ENCODE assay signal across 22 cellular contexts in the genomic region with DNA sequence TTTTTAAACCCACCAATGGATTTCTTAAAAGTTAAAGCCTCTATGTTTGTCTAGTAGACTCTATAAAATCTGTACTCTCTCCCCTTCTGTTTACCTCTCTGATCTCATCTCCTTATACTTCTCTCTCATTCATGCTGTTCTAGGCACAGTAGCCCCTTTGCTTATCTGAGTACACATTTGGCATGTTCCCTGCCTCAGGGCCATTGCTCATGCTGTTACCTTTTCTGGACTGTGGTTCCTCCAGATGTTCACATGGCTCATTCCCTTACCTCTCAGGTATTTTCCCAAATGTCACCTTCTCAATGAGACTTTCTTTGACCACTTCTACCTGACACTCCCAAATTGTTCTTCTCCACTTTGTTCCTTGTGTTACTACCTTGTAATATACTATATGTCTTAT.
DNase-seq lines count a peak whose midpoint lies in the region; ATAC-seq, FAIRE-seq and TF ChIP-seq lines count a peak whose summit lies in the region.
"Had no signal": no experiment of that assay in that cellular context is flagged by ENCODE, and none has a peak within 500 bp of the region (broad histone marks: within the 10 kb centered on the region; RNA-seq: fewer than 3 reads in every experiment).

No MANE protein-coding gene starts in this region.

- no peak for FAIRE-seq in K562 (lab: Jason Lieb, UNC)
- FAIRE-seq: A204.1, GM12878, GM19239 had no signal

- ATAC-seq in K562 (no peak), GM21390 (IDR thresholded peaks at IDR 0.05; ENCODE audit: unreplicated experiment) (no peak)
- no peak for ATAC-seq in naive thymus-derived CD4-positive, alpha-beta T cell
- ATAC-seq: GM12878, HCT116 had no signal

- TF ChIP-seq POLR2A in K562 (conservative IDR thresholded peaks at IDR 0.05) (no peak), esophagus squamous epithelium (IDR thresholded peaks at IDR 0.05) (no peak)

- H3K27ac ChIP-seq in HEK293 (ENCODE audit: extremely low read depth, low read depth, low read length), result no peak overlapping the region
- H3K27ac ChIP-seq in K562 (ENCODE audit: extremely low read depth, low read depth, low read length), result no peak overlapping the region
- no peak overlapping the region for H3K27ac ChIP-seq in esophagus squamous epithelium
- no peak overlapping the region for H3K27ac ChIP-seq in naive thymus-derived CD4-positive, alpha-beta T cell (ENCODE audit: low read depth, low read length)

- peaks cover 0 to 10% (median 0%) of the 10 kb centered on the region in 7 donors for H3K4me1 Mint-ChIP-seq in naive thymus-derived CD4-positive, alpha-beta T cell
- H3K4me1 Mint-ChIP-seq: CD4-positive, CD25-positive, alpha-beta regulatory T cell; CD8-positive, alpha-beta memory T cell had no signal

- no TSS peak for BruUV-seq in K562 (replicated peaks; lab: Mats Ljungman, UMichigan)

- peaks cover 1 to 28% (median 24%) of the 10 kb centered on the region in 5 donors for H3K36me3 Mint-ChIP-seq in naive thymus-derived CD4-positive, alpha-beta T cell

- CTCF ChIA-PET in HEK293 (lab: Yijun Ruan, JAX), result no interaction called here
- CTCF ChIA-PET in K562 (lab: Yijun Ruan, JAX; ENCODE audit: low intra/inter-chr PET ratio), result no interaction called here
- CTCF ChIA-PET in naive thymus-derived CD4-positive, alpha-beta T cell (lab: Charles Lee), result no interaction called here

- in situ Hi-C loops in K562 (cut with MboI), result no loop called here

- H3K27me3 ChIP-seq in K562 (ENCODE audit: control insufficient read depth in 2 of 2, insufficient read depth in 2 of 2, low read length in 2 of 2) (no peaks in the 10 kb centered on the region), esophagus squamous epithelium (no peaks in the 10 kb centered on the region)
- no peaks in the 10 kb centered on the region for H3K27me3 ChIP-seq in naive thymus-derived CD4-positive, alpha-beta T cell (ENCODE audit: control insufficient read depth in 2 of 2, insufficient read depth in 2 of 2, low read length in 2 of 2)
- H3K27me3 ChIP-seq: BE2C had no signal

- no peak overlapping the region for H3K4me2 ChIP-seq in K562 (ENCODE audit: insufficient read depth, low read length)

- no peaks in the 10 kb centered on the region for H3K9me3 Mint-ChIP-seq in naive thymus-derived CD4-positive, alpha-beta T cell
- H3K9me3 Mint-ChIP-seq: CD4-positive, CD25-positive, alpha-beta regulatory T cell; CD8-positive, alpha-beta memory T cell had no signal

- no peaks in the 10 kb centered on the region for H3K9me3 ChIP-seq in HEK293 (ENCODE audit: control insufficient read depth, insufficient read depth, low read depth, low read length)
- no peaks in the 10 kb centered on the region for H3K9me3 ChIP-seq in K562 (replicated peaks; ENCODE audit: control insufficient read depth, insufficient read depth, low read depth, low read length)
- H3K9me3 ChIP-seq in esophagus squamous epithelium, result no peaks in the 10 kb centered on the region
- H3K9me3 ChIP-seq in naive thymus-derived CD4-positive, alpha-beta T cell (ENCODE audit: control insufficient read depth in 2 of 3, low read length in 3 of 3), result no peaks in the 10 kb centered on the region
- H3K9me3 ChIP-seq: BE2C had no signal

- no peak for DNase-seq in K562 (ENCODE audit: extremely low read depth in 1 of 4, low spot score in 3 of 4)
- DNase-seq in islet precursor cell, result peak; percentile 52
- no peak for DNase-seq in esophagus squamous epithelium (lab: John Stamatoyannopoulos, UW)
- DNase-seq in naive thymus-derived CD4-positive, alpha-beta T cell, result no peak
- DNase-seq: ACHN; BE2C; C1 segment of cervical spinal cord; CD4-positive, CD25-positive, alpha-beta regulatory T cell; CD8-positive, alpha-beta memory T cell; COR-L47; DMS 273 treated with DMSO at 0.1 percent for 48 hours; DMS53; DND-41; EL; GOT3; H7 had no signal

- H3K36me3 ChIP-seq in HEK293 (ENCODE audit: control insufficient read depth in 2 of 2, insufficient read depth in 1 of 2, low read length in 2 of 2) (no peaks in the 10 kb centered on the region), K562 (ENCODE audit: control insufficient read depth, insufficient read depth, low read length) (no peaks in the 10 kb centered on the region), esophagus squamous epithelium (no peaks in the 10 kb centered on the region)
- H3K36me3 ChIP-seq in naive thymus-derived CD4-positive, alpha-beta T cell (ENCODE audit: control insufficient read depth in 2 of 3, insufficient read depth in 3 of 3, low read length in 3 of 3), result no peaks in the 10 kb centered on the region
- H3K36me3 ChIP-seq: BE2C had no signal

- H2AFZ ChIP-seq in K562 (ENCODE audit: low read depth, low read length), result no peak overlapping the region

- no peak overlapping the region for H3K9ac ChIP-seq in K562 (ENCODE audit: insufficient read depth in 1 of 2, low read depth in 2 of 2, low read length in 2 of 2)

- H3K79me2 ChIP-seq in K562 (ENCODE audit: control insufficient read depth, insufficient read depth, low read length), result no peaks in the 10 kb centered on the region

- no peak overlapping the region for H3K4me3 Mint-ChIP-seq in naive thymus-derived CD4-positive, alpha-beta T cell
- H3K4me3 Mint-ChIP-seq: CD4-positive, CD25-positive, alpha-beta regulatory T cell; CD8-positive, alpha-beta memory T cell had no signal

- H4K20me1 ChIP-seq in K562 (replicated peaks; ENCODE audit: control insufficient read depth, insufficient read depth, low read length), result no peaks in the 10 kb centered on the region

- TF ChIP-seq EP300 in K562 (IDR thresholded peaks at IDR 0.05; ENCODE audit: low read length), result no peak

- no peak for TF ChIP-seq RAD21 in K562 (CRISPR knock-in tag; conservative IDR thresholded peaks at IDR 0.05 in 1 of 2, IDR thresholded peaks at IDR 0.05 in 1 of 2)

- H3K27ac Mint-ChIP-seq in naive thymus-derived CD4-positive, alpha-beta T cell, result no peak overlapping the region
- H3K27ac Mint-ChIP-seq: CD8-positive, alpha-beta memory T cell had no signal

- H3K9me1 ChIP-seq in K562 (ENCODE audit: control insufficient read depth, insufficient read depth, low read length), result no peaks in the 10 kb centered on the region

- H3K27me3 Mint-ChIP-seq in naive thymus-derived CD4-positive, alpha-beta T cell, result no peaks in the 10 kb centered on the region
- H3K27me3 Mint-ChIP-seq: CD4-positive, CD25-positive, alpha-beta regulatory T cell; CD8-positive, alpha-beta memory T cell had no signal

- H3K4me3 ChIP-seq in HEK293 (ENCODE audit: low read depth, low read length), result no peak overlapping the region
- no peak overlapping the region for H3K4me3 ChIP-seq in K562
- H3K4me3 ChIP-seq in esophagus squamous epithelium, result no peak overlapping the region
- H3K4me3 ChIP-seq in naive thymus-derived CD4-positive, alpha-beta T cell (ENCODE audit: low read length), result no peak overlapping the region
- H3K4me3 ChIP-seq: GM12878 had no signal

- intact Hi-C loops in K562 (cut with micrococcal nuclease) (loop anchor here (10.0 kb wide), 2 partner anchors 130 to 310 kb away; no protein-coding TSS in a partner anchor), esophagus squamous epithelium (cut with DNase I) (no loop called here)
- intact Hi-C loops in naive thymus-derived CD4-positive, alpha-beta T cell (cut with micrococcal nuclease), result no loop called here

- peaks cover 19% of the 10 kb centered on the region for H3K4me1 ChIP-seq in HEK293 (ENCODE audit: control insufficient read depth, insufficient read depth, low read length)
- no peaks in the 10 kb centered on the region; a peak in 3 of 5 replicates for H3K4me1 ChIP-seq in K562 (replicated peaks in 1 of 2; ENCODE audit: control insufficient read depth in 2 of 2, insufficient read depth in 2 of 2, low read length in 2 of 2)
- H3K4me1 ChIP-seq in esophagus squamous epithelium, result peaks cover 0 to 11% (median 0%) of the 10 kb centered on the region in 3 donors
- H3K4me1 ChIP-seq in naive thymus-derived CD4-positive, alpha-beta T cell (ENCODE audit: control insufficient read depth in 2 of 2, insufficient read depth in 2 of 2, low read length in 2 of 2), result no peaks in the 10 kb centered on the region

- POLR2A ChIA-PET in HEK293 (lab: Yijun Ruan, JAX) (no interaction called here), K562 (lab: Yijun Ruan, JAX) (no interaction called here)
- POLR2A ChIA-PET in naive thymus-derived CD4-positive, alpha-beta T cell (lab: Charles Lee), result no interaction called here

- no peak for TF ChIP-seq CTCF in HEK293 (tag by site-specific recombination; IDR thresholded peaks at IDR 0.05)
- TF ChIP-seq CTCF in K562 (IDR thresholded peaks at IDR 0.05 in 2 of 3, conservative IDR thresholded peaks at IDR 0.05 in 1 of 3; ENCODE audit: insufficient read depth in 2 of 3, low read depth in 1 of 3, low read length in 3 of 3), result no peak
- TF ChIP-seq CTCF in esophagus squamous epithelium (IDR thresholded peaks at IDR 0.05), result no peak

TF ChIP-seq in HEK293, 187 proteins besides CTCF, POLR2A, EP300 and RAD21 (continues in another document):
- no peak for TF ChIP-seq ZNF701 (tag by site-specific recombination; IDR thresholded peaks at IDR 0.05)
- TF ChIP-seq ZNF623 (tag by site-specific recombination; IDR thresholded peaks at IDR 0.05), result peak; percentile 72
- TF ChIP-seq ZNF132 (tag by site-specific recombination; IDR thresholded peaks at IDR 0.05; ENCODE audit: borderline replicate concordance), result no peak
- TF ChIP-seq, protein P1, sequence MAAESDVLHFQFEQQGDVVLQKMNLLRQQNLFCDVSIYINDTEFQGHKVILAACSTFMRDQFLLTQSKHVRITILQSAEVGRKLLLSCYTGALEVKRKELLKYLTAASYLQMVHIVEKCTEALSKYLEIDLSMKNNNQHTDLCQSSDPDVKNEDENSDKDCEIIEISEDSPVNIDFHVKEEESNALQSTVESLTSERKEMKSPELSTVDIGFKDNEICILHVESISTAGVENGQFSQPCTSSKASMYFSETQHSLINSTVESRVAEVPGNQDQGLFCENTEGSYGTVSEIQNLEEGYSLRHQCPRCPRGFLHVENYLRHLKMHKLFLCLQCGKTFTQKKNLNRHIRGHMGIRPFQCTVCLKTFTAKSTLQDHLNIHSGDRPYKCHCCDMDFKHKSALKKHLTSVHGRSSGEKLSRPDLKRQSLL (tag by site-specific recombination; IDR thresholded peaks at IDR 0.05), result no peak
- TF ChIP-seq ZNF239 (tag by site-specific recombination; IDR thresholded peaks at IDR 0.05), result no peak

TF ChIP-seq in K562, 482 proteins besides CTCF, POLR2A, EP300 and RAD21:
- TF ChIP-seq ARID2 (IDR thresholded peaks at IDR 0.05) (no peak), RBM25 (IDR thresholded peaks at IDR 0.05; ENCODE audit: low read depth, low read length, severe bottlenecking) (peak; percentile 35)
TF ChIP-seq in K562: peak in this region for 1.
